In the genomic region with DNA sequence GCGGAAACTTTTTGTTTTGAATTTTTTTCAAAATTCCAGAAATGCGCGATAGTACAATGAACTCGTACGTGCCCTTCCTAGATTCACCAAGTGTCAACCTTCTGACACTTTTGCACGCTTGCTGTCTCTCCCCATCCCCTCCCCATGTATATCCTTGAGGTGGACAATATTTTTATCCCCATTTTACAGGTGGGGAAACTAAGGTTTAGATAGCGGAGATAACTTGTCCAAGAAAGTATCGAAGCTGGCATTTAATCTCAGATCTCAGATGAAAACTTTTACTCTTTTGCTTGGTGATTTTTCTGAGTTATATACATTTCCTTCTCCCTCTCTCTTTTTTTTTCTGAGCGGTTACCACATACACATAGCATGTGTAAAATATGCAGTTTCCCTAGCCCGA, we compare ENCODE assay signal across 1 cellular context.
TF ChIP-seq lines count a peak whose summit lies in the region.

No MANE protein-coding gene starts in this region.

TF ChIP-seq in H1, 55 proteins besides CTCF, POLR2A, EP300 and RAD21:
- TF ChIP-seq EGR1 (IDR thresholded peaks at IDR 0.05; ENCODE audit: borderline replicate concordance, low read depth, low read length) = no peak
- peak; percentile 47; the same call in 1 of the 2 replicates for TF ChIP-seq KDM1A (IDR thresholded peaks at IDR 0.05; ENCODE audit: borderline replicate concordance, low read length)
